1 cellular context compared by ENCODE assay signal in genomic region chr16:2971134-2971984, GRCh38.
TF ChIP-seq lines count a peak whose summit lies in the region.

No MANE protein-coding gene starts in this region.

TF ChIP-seq in K562, 482 proteins besides CTCF, POLR2A, EP300 and RAD21 (continued from another document and continues in another):
- TF ChIP-seq MAX (CRISPR knock-in tag; IDR thresholded peaks at IDR 0.05) = no peak; the same call in 1 of the 2 replicates
- TF ChIP-seq SMARCB1 (IDR thresholded peaks at IDR 0.05; ENCODE audit: insufficient read length, low read depth) = no peak
- TF ChIP-seq, protein P1, sequence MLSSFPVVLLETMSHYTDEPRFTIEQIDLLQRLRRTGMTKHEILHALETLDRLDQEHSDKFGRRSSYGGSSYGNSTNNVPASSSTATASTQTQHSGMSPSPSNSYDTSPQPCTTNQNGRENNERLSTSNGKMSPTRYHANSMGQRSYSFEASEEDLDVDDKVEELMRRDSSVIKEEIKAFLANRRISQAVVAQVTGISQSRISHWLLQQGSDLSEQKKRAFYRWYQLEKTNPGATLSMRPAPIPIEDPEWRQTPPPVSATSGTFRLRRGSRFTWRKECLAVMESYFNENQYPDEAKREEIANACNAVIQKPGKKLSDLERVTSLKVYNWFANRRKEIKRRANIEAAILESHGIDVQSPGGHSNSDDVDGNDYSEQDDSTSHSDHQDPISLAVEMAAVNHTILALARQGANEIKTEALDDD (IDR thresholded peaks at IDR 0.05) = no peak
- no peak for TF ChIP-seq STAG1 (CRISPR knock-in tag; IDR thresholded peaks at IDR 0.05; ENCODE audit: borderline replicate concordance)
- TF ChIP-seq MYNN (IDR thresholded peaks at IDR 0.05) = peak; percentile 7; the same call in 1 of the 2 replicates
- no peak for TF ChIP-seq MYNN (CRISPR knock-in tag; IDR thresholded peaks at IDR 0.05)
- TF ChIP-seq STAT5B (CRISPR knock-in tag; IDR thresholded peaks at IDR 0.05) = no peak
- TF ChIP-seq HDAC2 (IDR thresholded peaks at IDR 0.05) = no peak
- no peak for TF ChIP-seq ZNF76 (CRISPR knock-in tag; IDR thresholded peaks at IDR 0.05; ENCODE audit: borderline replicate concordance)
- no peak for TF ChIP-seq ZNF232 (CRISPR knock-in tag; IDR thresholded peaks at IDR 0.05)
- TF ChIP-seq CREB3L1 (IDR thresholded peaks at IDR 0.05; ENCODE audit: borderline replicate concordance, low read depth) = no peak
- peak; percentile 21 for TF ChIP-seq POLR2AphosphoS2 (IDR thresholded peaks at IDR 0.05; ENCODE audit: low read length)
- no peak for TF ChIP-seq MYC (IDR thresholded peaks at IDR 0.05; ENCODE audit: low read depth, low read length)
- no peak for TF ChIP-seq MYC (CRISPR knock-in tag; IDR thresholded peaks at IDR 0.05; ENCODE audit: borderline replicate concordance, low read depth)
- TF ChIP-seq HNRNPL (IDR thresholded peaks at IDR 0.05; ENCODE audit: low read depth, low read length) = peak; percentile 77; the same call in 1 of the 2 replicates
- no peak for TF ChIP-seq PKNOX1 (IDR thresholded peaks at IDR 0.05)
- TF ChIP-seq CHD1 (IDR thresholded peaks at IDR 0.05; ENCODE audit: low read length) = no peak
- TF ChIP-seq, protein P2, sequence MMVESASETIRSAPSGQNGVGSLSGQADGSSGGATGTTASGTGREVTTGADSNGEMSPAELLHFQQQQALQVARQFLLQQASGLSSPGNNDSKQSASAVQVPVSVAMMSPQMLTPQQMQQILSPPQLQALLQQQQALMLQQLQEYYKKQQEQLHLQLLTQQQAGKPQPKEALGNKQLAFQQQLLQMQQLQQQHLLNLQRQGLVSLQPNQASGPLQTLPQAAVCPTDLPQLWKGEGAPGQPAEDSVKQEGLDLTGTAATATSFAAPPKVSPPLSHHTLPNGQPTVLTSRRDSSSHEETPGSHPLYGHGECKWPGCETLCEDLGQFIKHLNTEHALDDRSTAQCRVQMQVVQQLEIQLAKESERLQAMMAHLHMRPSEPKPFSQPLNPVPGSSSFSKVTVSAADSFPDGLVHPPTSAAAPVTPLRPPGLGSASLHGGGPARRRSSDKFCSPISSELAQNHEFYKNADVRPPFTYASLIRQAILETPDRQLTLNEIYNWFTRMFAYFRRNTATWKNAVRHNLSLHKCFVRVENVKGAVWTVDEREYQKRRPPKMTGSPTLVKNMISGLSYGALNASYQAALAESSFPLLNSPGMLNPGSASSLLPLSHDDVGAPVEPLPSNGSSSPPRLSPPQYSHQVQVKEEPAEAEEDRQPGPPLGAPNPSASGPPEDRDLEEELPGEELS (CRISPR knock-in tag; IDR thresholded peaks at IDR 0.05; ENCODE audit: borderline replicate concordance) = no peak
- no peak for TF ChIP-seq ZZZ3 (IDR thresholded peaks at IDR 0.05)
- TF ChIP-seq RBM22 (IDR thresholded peaks at IDR 0.05; ENCODE audit: low read depth, low read length, poor library complexity, severe bottlenecking) = peak; percentile 91
- no peak for TF ChIP-seq ZNF766 (CRISPR knock-in tag; conservative IDR thresholded peaks at IDR 0.05)
- TF ChIP-seq HMGN3 (IDR thresholded peaks at IDR 0.05; ENCODE audit: borderline replicate concordance, extremely low read depth, insufficient read length, low read depth, low read length) = peak; percentile 69
- no peak for TF ChIP-seq GATAD2A (IDR thresholded peaks at IDR 0.05)
- TF ChIP-seq, protein P3, sequence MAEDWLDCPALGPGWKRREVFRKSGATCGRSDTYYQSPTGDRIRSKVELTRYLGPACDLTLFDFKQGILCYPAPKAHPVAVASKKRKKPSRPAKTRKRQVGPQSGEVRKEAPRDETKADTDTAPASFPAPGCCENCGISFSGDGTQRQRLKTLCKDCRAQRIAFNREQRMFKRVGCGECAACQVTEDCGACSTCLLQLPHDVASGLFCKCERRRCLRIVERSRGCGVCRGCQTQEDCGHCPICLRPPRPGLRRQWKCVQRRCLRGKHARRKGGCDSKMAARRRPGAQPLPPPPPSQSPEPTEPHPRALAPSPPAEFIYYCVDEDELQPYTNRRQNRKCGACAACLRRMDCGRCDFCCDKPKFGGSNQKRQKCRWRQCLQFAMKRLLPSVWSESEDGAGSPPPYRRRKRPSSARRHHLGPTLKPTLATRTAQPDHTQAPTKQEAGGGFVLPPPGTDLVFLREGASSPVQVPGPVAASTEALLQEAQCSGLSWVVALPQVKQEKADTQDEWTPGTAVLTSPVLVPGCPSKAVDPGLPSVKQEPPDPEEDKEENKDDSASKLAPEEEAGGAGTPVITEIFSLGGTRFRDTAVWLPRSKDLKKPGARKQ (CRISPR knock-in tag; IDR thresholded peaks at IDR 0.05) = no peak
- TF ChIP-seq SIRT6 (IDR thresholded peaks at IDR 0.05; ENCODE audit: low read depth, low read length) = peak; percentile 48
- TF ChIP-seq, protein P4, sequence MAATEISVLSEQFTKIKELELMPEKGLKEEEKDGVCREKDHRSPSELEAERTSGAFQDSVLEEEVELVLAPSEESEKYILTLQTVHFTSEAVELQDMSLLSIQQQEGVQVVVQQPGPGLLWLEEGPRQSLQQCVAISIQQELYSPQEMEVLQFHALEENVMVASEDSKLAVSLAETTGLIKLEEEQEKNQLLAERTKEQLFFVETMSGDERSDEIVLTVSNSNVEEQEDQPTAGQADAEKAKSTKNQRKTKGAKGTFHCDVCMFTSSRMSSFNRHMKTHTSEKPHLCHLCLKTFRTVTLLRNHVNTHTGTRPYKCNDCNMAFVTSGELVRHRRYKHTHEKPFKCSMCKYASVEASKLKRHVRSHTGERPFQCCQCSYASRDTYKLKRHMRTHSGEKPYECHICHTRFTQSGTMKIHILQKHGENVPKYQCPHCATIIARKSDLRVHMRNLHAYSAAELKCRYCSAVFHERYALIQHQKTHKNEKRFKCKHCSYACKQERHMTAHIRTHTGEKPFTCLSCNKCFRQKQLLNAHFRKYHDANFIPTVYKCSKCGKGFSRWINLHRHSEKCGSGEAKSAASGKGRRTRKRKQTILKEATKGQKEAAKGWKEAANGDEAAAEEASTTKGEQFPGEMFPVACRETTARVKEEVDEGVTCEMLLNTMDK (IDR thresholded peaks at IDR 0.05; ENCODE audit: borderline replicate concordance, insufficient read depth, low read depth, low read length, poor library complexity, severe bottlenecking) = peak; percentile 4
- TF ChIP-seq HLTF (IDR thresholded peaks at IDR 0.05) = no peak
- TF ChIP-seq, protein P5, sequence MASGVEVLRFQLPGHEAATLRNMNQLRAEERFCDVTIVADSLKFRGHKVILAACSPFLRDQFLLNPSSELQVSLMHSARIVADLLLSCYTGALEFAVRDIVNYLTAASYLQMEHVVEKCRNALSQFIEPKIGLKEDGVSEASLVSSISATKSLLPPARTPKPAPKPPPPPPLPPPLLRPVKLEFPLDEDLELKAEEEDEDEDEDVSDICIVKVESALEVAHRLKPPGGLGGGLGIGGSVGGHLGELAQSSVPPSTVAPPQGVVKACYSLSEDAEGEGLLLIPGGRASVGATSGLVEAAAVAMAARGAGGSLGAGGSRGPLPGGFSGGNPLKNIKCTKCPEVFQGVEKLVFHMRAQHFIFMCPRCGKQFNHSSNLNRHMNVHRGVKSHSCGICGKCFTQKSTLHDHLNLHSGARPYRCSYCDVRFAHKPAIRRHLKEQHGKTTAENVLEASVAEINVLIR (CRISPR knock-in tag; IDR thresholded peaks at IDR 0.05) = no peak
- TF ChIP-seq, protein P6, sequence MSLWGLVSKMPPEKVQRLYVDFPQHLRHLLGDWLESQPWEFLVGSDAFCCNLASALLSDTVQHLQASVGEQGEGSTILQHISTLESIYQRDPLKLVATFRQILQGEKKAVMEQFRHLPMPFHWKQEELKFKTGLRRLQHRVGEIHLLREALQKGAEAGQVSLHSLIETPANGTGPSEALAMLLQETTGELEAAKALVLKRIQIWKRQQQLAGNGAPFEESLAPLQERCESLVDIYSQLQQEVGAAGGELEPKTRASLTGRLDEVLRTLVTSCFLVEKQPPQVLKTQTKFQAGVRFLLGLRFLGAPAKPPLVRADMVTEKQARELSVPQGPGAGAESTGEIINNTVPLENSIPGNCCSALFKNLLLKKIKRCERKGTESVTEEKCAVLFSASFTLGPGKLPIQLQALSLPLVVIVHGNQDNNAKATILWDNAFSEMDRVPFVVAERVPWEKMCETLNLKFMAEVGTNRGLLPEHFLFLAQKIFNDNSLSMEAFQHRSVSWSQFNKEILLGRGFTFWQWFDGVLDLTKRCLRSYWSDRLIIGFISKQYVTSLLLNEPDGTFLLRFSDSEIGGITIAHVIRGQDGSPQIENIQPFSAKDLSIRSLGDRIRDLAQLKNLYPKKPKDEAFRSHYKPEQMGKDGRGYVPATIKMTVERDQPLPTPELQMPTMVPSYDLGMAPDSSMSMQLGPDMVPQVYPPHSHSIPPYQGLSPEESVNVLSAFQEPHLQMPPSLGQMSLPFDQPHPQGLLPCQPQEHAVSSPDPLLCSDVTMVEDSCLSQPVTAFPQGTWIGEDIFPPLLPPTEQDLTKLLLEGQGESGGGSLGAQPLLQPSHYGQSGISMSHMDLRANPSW (CRISPR knock-in tag; IDR thresholded peaks at IDR 0.05) = no peak
- no peak for TF ChIP-seq ZNF133 (CRISPR knock-in tag; IDR thresholded peaks at IDR 0.05)
- TF ChIP-seq BHLHE40 (IDR thresholded peaks at IDR 0.05; ENCODE audit: low read length) = no peak
- TF ChIP-seq ZNF274 (IDR thresholded peaks at IDR 0.05; ENCODE audit: borderline replicate concordance, low read depth, low read length) = no peak
- no peak for TF ChIP-seq WHSC1 (IDR thresholded peaks at IDR 0.05; ENCODE audit: low read length)
- peak; percentile 12 for TF ChIP-seq FUS (optimal IDR thresholded peaks at IDR 0.05; ENCODE audit: low read depth, low read length)
- TF ChIP-seq ZNF212 (CRISPR knock-in tag; IDR thresholded peaks at IDR 0.05) = no peak
- TF ChIP-seq, protein P7, sequence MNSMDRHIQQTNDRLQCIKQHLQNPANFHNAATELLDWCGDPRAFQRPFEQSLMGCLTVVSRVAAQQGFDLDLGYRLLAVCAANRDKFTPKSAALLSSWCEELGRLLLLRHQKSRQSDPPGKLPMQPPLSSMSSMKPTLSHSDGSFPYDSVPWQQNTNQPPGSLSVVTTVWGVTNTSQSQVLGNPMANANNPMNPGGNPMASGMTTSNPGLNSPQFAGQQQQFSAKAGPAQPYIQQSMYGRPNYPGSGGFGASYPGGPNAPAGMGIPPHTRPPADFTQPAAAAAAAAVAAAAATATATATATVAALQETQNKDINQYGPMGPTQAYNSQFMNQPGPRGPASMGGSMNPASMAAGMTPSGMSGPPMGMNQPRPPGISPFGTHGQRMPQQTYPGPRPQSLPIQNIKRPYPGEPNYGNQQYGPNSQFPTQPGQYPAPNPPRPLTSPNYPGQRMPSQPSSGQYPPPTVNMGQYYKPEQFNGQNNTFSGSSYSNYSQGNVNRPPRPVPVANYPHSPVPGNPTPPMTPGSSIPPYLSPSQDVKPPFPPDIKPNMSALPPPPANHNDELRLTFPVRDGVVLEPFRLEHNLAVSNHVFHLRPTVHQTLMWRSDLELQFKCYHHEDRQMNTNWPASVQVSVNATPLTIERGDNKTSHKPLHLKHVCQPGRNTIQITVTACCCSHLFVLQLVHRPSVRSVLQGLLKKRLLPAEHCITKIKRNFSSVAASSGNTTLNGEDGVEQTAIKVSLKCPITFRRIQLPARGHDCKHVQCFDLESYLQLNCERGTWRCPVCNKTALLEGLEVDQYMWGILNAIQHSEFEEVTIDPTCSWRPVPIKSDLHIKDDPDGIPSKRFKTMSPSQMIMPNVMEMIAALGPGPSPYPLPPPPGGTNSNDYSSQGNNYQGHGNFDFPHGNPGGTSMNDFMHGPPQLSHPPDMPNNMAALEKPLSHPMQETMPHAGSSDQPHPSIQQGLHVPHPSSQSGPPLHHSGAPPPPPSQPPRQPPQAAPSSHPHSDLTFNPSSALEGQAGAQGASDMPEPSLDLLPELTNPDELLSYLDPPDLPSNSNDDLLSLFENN (IDR thresholded peaks at IDR 0.05; ENCODE audit: low read depth in 2 of 2, low read length in 2 of 2) = no peak
- no peak for TF ChIP-seq CREBBP (IDR thresholded peaks at IDR 0.05; ENCODE audit: low read depth, low read length)
- 0 out of 4 replicates have a peak, but pooled peaks of 1 of the 2 experiments have one; percentile 27 for TF ChIP-seq MAZ (CRISPR knock-in tag; conservative IDR thresholded peaks at IDR 0.05 in 1 of 2, IDR thresholded peaks at IDR 0.05 in 1 of 2)
- TF ChIP-seq MECOM (CRISPR knock-in tag; IDR thresholded peaks at IDR 0.05) = no peak
- TF ChIP-seq PBX2 (CRISPR knock-in tag; IDR thresholded peaks at IDR 0.05; ENCODE audit: low read depth) = no peak
- TF ChIP-seq PBX2 (tag; conservative IDR thresholded peaks at IDR 0.05; ENCODE audit: low read depth) = no peak
- no peak for TF ChIP-seq ZFP30 (CRISPR knock-in tag; IDR thresholded peaks at IDR 0.05; ENCODE audit: borderline replicate concordance)
- TF ChIP-seq ZBED1 (IDR thresholded peaks at IDR 0.05) = no peak
- TF ChIP-seq RB1 (IDR thresholded peaks at IDR 0.05; ENCODE audit: low read depth) = no peak
